In genomic region chrY:7805624-7806023, GRCh38 we compare ENCODE assay signal across 21 cellular contexts.
"Had no signal": no experiment of that assay in that cellular context is flagged by ENCODE, and none has a peak within 500 bp of the region (broad histone marks: within the 10 kb centered on the region; RNA-seq: fewer than 3 reads in every experiment).

No MANE protein-coding gene starts in this region.

- H3K4me1 ChIP-seq: parathyroid adenoma, prostate gland, right atrium auricular region, stomach, thyroid gland, vagina had no signal

- H3K36me3 ChIP-seq: prostate gland, right atrium auricular region, stomach, thyroid gland, vagina had no signal

- ATAC-seq: left lobe of liver; mucosa of descending colon; natural killer cell treated with Interleukin-12 subunit alpha and Interleukin-12 subunit beta and Interleukin-15 and Interleukin-18, amount 100 ng/mL, for 72 hours; sciatic nerve; stimulated activated effector memory CD8-positive, alpha-beta T cell treated with anti-CD3 and anti-CD28 coated beads, Interleukin-12 subunit alpha, Interleukin-12 subunit beta, amount 100 ng/mL, for 72 hours had no signal

- H3K27ac ChIP-seq: coronary artery, parathyroid adenoma, prostate gland, right atrium auricular region, stomach, thyroid gland, vagina had no signal

- H3K9me3 ChIP-seq: mucosa of descending colon, prostate gland, right atrium auricular region, stomach, thyroid gland, vagina had no signal

- H3K27me3 ChIP-seq: right atrium auricular region, stomach, thyroid gland, vagina had no signal

- DNase-seq: dermis blood vessel endothelial cell; effector memory CD4-positive, alpha-beta T cell; head of caudate nucleus; kidney; mucosa of descending colon; naive B cell; stimulated activated CD4-positive, alpha-beta T cell treated with anti-CD3 and anti-CD28 coated beads, Interleukin-2, amount 100 ng/mL, for 24 hours; stimulated activated CD4-positive, alpha-beta T cell treated with anti-CD3 and anti-CD28 coated beads, Interleukin-4, amount 100 ng/mL, for 24 hours; stimulated activated naive CD4-positive, alpha-beta T cell treated with Interleukin-2 at 50 U/mL for 16 hours; stomach; thyroid gland had no signal

- H3K4me3 ChIP-seq: coronary artery, lung, mucosa of descending colon, prostate gland, right atrium auricular region, stomach, thyroid gland, vagina had no signal
